1 cellular context compared by ENCODE assay signal in the genomic region with DNA sequence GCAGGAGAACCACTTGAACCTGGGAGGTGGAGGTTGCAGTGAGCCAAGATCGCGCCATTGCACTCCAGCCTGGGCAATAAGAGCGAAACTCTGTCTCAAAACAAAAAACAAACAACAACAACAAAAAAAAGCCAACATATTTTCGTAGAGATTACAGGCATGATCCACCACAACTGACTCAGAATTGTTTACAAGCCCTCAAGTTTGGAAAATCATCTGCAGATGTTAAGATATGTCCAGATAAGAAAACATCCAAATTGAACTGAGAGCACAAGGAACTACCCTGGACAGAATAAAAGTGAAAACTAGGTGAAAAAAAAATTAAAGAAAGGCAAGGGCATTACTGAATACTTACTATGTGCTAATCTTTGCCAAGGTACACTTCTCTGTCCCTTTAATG.
TF ChIP-seq lines count a peak whose summit lies in the region.

No MANE protein-coding gene starts in this region.

TF ChIP-seq in HCT116, 20 proteins besides CTCF, POLR2A, EP300 and RAD21 (continued from another document):
- TF ChIP-seq CEBPB (IDR thresholded peaks at IDR 0.05; ENCODE audit: low read depth): 0 out of 2 replicates have a peak, but pooled peaks have one; percentile 27
- TF ChIP-seq ZFX (IDR thresholded peaks at IDR 0.05): no peak
- TF ChIP-seq, protein P1, sequence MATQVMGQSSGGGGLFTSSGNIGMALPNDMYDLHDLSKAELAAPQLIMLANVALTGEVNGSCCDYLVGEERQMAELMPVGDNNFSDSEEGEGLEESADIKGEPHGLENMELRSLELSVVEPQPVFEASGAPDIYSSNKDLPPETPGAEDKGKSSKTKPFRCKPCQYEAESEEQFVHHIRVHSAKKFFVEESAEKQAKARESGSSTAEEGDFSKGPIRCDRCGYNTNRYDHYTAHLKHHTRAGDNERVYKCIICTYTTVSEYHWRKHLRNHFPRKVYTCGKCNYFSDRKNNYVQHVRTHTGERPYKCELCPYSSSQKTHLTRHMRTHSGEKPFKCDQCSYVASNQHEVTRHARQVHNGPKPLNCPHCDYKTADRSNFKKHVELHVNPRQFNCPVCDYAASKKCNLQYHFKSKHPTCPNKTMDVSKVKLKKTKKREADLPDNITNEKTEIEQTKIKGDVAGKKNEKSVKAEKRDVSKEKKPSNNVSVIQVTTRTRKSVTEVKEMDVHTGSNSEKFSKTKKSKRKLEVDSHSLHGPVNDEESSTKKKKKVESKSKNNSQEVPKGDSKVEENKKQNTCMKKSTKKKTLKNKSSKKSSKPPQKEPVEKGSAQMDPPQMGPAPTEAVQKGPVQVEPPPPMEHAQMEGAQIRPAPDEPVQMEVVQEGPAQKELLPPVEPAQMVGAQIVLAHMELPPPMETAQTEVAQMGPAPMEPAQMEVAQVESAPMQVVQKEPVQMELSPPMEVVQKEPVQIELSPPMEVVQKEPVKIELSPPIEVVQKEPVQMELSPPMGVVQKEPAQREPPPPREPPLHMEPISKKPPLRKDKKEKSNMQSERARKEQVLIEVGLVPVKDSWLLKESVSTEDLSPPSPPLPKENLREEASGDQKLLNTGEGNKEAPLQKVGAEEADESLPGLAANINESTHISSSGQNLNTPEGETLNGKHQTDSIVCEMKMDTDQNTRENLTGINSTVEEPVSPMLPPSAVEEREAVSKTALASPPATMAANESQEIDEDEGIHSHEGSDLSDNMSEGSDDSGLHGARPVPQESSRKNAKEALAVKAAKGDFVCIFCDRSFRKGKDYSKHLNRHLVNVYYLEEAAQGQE (IDR thresholded peaks at IDR 0.05; ENCODE audit: low read depth): no peak
- no peak for TF ChIP-seq YY1 (IDR thresholded peaks at IDR 0.05; ENCODE audit: extremely low read depth, insufficient replicate concordance, low read depth, low read length)
- TF ChIP-seq SP1 (IDR thresholded peaks at IDR 0.05; ENCODE audit: low read depth): 0 out of 2 replicates have a peak, but pooled peaks have one; percentile 48
- no peak for TF ChIP-seq ELF1 (IDR thresholded peaks at IDR 0.05; ENCODE audit: borderline replicate concordance, low read depth)
- no peak for TF ChIP-seq EZH2 (IDR thresholded peaks at IDR 0.05)
- TF ChIP-seq SIN3A (IDR thresholded peaks at IDR 0.05; ENCODE audit: low read depth): no peak
- TF ChIP-seq EGR1 (IDR thresholded peaks at IDR 0.05; ENCODE audit: low read depth): no peak
- TF ChIP-seq, protein P2, sequence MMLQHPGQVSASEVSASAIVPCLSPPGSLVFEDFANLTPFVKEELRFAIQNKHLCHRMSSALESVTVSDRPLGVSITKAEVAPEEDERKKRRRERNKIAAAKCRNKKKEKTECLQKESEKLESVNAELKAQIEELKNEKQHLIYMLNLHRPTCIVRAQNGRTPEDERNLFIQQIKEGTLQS (IDR thresholded peaks at IDR 0.05): no peak
- TF ChIP-seq POLR2AphosphoS5 (IDR thresholded peaks at IDR 0.05; ENCODE audit: low read depth, low read length): no peak
- no peak for TF ChIP-seq EZH2phosphoT487 (IDR thresholded peaks at IDR 0.05; ENCODE audit: borderline replicate concordance)
